In genomic region chr10:78964952-78965633, GRCh38 we compare ENCODE assay signal across 1 cellular context.
TF ChIP-seq lines count a peak whose summit lies in the region.

No MANE protein-coding gene starts in this region.

TF ChIP-seq in HepG2, 621 proteins besides CTCF, POLR2A, EP300 and RAD21 (continued from another document):
- peak; percentile 95; the same call in 1 of the 2 replicates for TF ChIP-seq KIAA2018 (CRISPR knock-in tag; IDR thresholded peaks at IDR 0.05; ENCODE audit: borderline replicate concordance)
- 0 out of 2 replicates have a peak, but pooled peaks have one; percentile 74 for TF ChIP-seq ZNF546 (CRISPR knock-in tag; conservative IDR thresholded peaks at IDR 0.05)
- TF ChIP-seq DMAP1 (CRISPR knock-in tag; IDR thresholded peaks at IDR 0.05) = peak; percentile 91
- TF ChIP-seq ISL2 (CRISPR knock-in tag; IDR thresholded peaks at IDR 0.05) = peak; percentile 90
- TF ChIP-seq ZNF598 (CRISPR knock-in tag; IDR thresholded peaks at IDR 0.05; ENCODE audit: borderline replicate concordance) = peak; percentile 86
- 0 out of 2 replicates have a peak, but pooled peaks have one; percentile 35 for TF ChIP-seq ZNF234 (CRISPR knock-in tag; conservative IDR thresholded peaks at IDR 0.05)
- peak; percentile 91 for TF ChIP-seq PTBP1 (IDR thresholded peaks at IDR 0.05; ENCODE audit: low read depth, low read length, poor library complexity, severe bottlenecking)
- peak; percentile 91 for TF ChIP-seq SAP130 (CRISPR knock-in tag; IDR thresholded peaks at IDR 0.05; ENCODE audit: low read depth)
- TF ChIP-seq ETV5 (CRISPR knock-in tag; IDR thresholded peaks at IDR 0.05; ENCODE audit: borderline replicate concordance) = peak; percentile 88
